Comparison of ENCODE assay signal across 8 cellular contexts in the genomic region with DNA sequence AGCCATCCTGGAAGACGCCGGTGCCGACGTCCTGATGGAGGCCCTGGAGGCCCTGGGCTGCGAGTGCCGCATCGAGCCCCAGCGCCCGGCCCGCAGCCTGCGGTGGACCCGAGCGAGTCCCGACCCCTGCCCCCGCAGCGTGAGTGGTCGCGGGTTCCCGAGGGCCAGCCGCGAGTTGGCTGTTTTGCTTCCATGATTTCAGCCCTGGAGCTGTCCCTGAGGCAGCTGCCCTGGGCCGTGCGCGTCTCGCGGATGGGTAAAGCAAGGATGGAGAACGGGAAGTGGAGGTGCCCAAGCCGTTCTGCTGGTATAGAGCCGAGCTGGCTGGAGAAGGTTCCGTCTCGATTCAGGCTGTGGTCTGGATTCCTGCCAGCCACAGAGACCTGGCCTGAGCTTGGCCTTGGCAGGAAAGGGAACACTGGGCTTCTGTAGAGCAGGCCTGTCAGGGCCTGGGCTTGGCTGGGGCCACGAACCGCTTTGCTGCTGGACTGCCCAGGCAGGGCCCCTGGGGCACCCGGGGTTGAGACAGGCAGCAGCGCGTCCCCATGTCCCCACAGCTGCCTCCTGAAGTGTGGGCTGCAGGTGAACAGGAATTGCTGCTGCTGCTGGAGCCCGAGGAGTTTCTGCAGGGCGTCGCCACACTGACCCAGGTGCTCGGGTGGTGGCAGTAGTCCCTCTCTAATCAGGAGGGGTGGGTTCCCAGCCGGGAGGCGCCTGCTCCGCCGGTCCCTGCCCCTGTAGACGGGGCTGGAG.
A peak's percentile ranks its signal among the peaks of the same experiment; 100 is the strongest.
DNase-seq lines count a peak whose midpoint lies in the region; ATAC-seq and TF ChIP-seq lines count a peak whose summit lies in the region.

No MANE protein-coding gene starts in this region.

- H3K36me3 ChIP-seq in MM.1S (replicated peaks; ENCODE audit: insufficient read depth, low read length) (no peaks in the 10 kb centered on the region), adipocyte (ENCODE audit: control insufficient read depth, insufficient read depth, low read length, severe bottlenecking) (peaks cover 26% of the 10 kb centered on the region), iPS-18a (ENCODE audit: control insufficient read depth, low read depth, low read length) (peaks cover 16% of the 10 kb centered on the region)

- peak overlapping the region; percentile 84 for H3K27ac Mint-ChIP-seq in stimulated activated naive B cell treated with anti-CD40 and anti-IgM and Interleukin-4, amounts not matched to agents 10 μg/mL and 1 μg/mL and 100 μg/mL, for 72 hours

- H3K9ac ChIP-seq in MM.1S (ENCODE audit: low read length) (peak overlapping the region; percentile 98), adipocyte (ENCODE audit: low read length) (peak overlapping the region; percentile 94), iPS-18a (ENCODE audit: low read length) (peak overlapping the region; percentile 86)

- H3K4me1 ChIP-seq in MM.1S (ENCODE audit: low read length) (0 out of 2 replicates have a peak, but pooled peaks cover 3% of the 10 kb centered on the region), adipocyte (ENCODE audit: control insufficient read depth, insufficient read depth, low read length) (peaks cover 27% of the 10 kb centered on the region), iPS-18a (ENCODE audit: control insufficient read depth, low read depth, low read length) (no peaks in the 10 kb centered on the region)

- DNase-seq in GM12864 (ENCODE audit: low read depth) (no peak), MM.1S (no peak), adipocyte (ENCODE audit: low read depth) (peak; percentile 51), NCI-H226 (no peak)
- DNase-seq in stimulated activated naive B cell treated with anti-CD40 and anti-IgM and Interleukin-4, amounts not matched to agents 10 μg/mL and 1 μg/mL and 100 μg/mL, for 72 hours: peak; percentile 29

- peak overlapping the region; percentile 81 for H2AFZ ChIP-seq in MM.1S (ENCODE audit: low read length)

- ATAC-seq in stimulated activated naive B cell treated with anti-CD40 and anti-IgM and Interleukin-4, amounts not matched to agents 10 μg/mL and 1 μg/mL and 100 μg/mL, for 72 hours (replicated peaks): peak in 1 of 2 donors; percentile 7
- ATAC-seq in HG02840 (IDR thresholded peaks at IDR 0.05; ENCODE audit: low FRiP score, unreplicated experiment): no peak
- ATAC-seq in GM21717 (IDR thresholded peaks at IDR 0.05; ENCODE audit: unreplicated experiment): no peak

- no peaks in the 10 kb centered on the region for H3K27me3 ChIP-seq in MM.1S (replicated peaks; ENCODE audit: insufficient read depth, low read length)
- H3K27me3 ChIP-seq in adipocyte (replicated peaks; ENCODE audit: control insufficient read depth, insufficient read depth, low read length): no peaks in the 10 kb centered on the region
- no peaks in the 10 kb centered on the region for H3K27me3 ChIP-seq in iPS-18a (ENCODE audit: control insufficient read depth, insufficient read depth, low read length)

- H3K4me3 ChIP-seq in GM12864 (ENCODE audit: low read depth, low read length) (peak overlapping the region; percentile 72), MM.1S (ENCODE audit: low read length) (peak overlapping the region; percentile 96), adipocyte (ENCODE audit: low read length) (peak overlapping the region; percentile 92), iPS-18a (ENCODE audit: low read length) (peak overlapping the region; percentile 81)

- H3K9me3 Mint-ChIP-seq in stimulated activated naive B cell treated with anti-CD40 and anti-IgM and Interleukin-4, amounts not matched to agents 10 μg/mL and 1 μg/mL and 100 μg/mL, for 72 hours: no peaks in the 10 kb centered on the region

- peaks cover 13% of the 10 kb centered on the region for H3F3A ChIP-seq in MM.1S (ENCODE audit: insufficient read depth, low read length)

- no peaks in the 10 kb centered on the region for H4K20me1 ChIP-seq in MM.1S (ENCODE audit: insufficient read depth, low read length)

- peak overlapping the region; percentile 94 for H3K4me2 ChIP-seq in MM.1S (ENCODE audit: low read depth, low read length)

- peaks cover 23 to 24% of the 10 kb centered on the region in 2 donors for H3K36me3 Mint-ChIP-seq in stimulated activated naive B cell treated with anti-CD40 and anti-IgM and Interleukin-4, amounts not matched to agents 10 μg/mL and 1 μg/mL and 100 μg/mL, for 72 hours

- no peak for TF ChIP-seq CTCF in GM12864 (IDR thresholded peaks at IDR 0.05; ENCODE audit: low read depth, low read length, missing control alignments)
- no peak for TF ChIP-seq CTCF in MM.1S (IDR thresholded peaks at IDR 0.05; ENCODE audit: low read length)

- H3K27ac ChIP-seq in MM.1S (ENCODE audit: low read length) (peak overlapping the region; percentile 90; the same call in 1 of the 2 replicates), iPS-18a (ENCODE audit: low read length) (no peak overlapping the region)

- H3K79me2 ChIP-seq in MM.1S (ENCODE audit: low read length): peaks cover 45% of the 10 kb centered on the region

- no peaks in the 10 kb centered on the region for H3K27me3 Mint-ChIP-seq in stimulated activated naive B cell treated with anti-CD40 and anti-IgM and Interleukin-4, amounts not matched to agents 10 μg/mL and 1 μg/mL and 100 μg/mL, for 72 hours

- H3K4me1 Mint-ChIP-seq in stimulated activated naive B cell treated with anti-CD40 and anti-IgM and Interleukin-4, amounts not matched to agents 10 μg/mL and 1 μg/mL and 100 μg/mL, for 72 hours: peaks cover 20 to 39% of the 10 kb centered on the region in 2 donors

- no peaks in the 10 kb centered on the region for H3K9me3 ChIP-seq in MM.1S (replicated peaks; ENCODE audit: insufficient read depth, low read length)
- H3K9me3 ChIP-seq in adipocyte (ENCODE audit: control insufficient read depth, low read length): no peaks in the 10 kb centered on the region
- no peaks in the 10 kb centered on the region for H3K9me3 ChIP-seq in iPS-18a (ENCODE audit: control insufficient read depth, low read depth, low read length)

- H3K4me3 Mint-ChIP-seq in stimulated activated naive B cell treated with anti-CD40 and anti-IgM and Interleukin-4, amounts not matched to agents 10 μg/mL and 1 μg/mL and 100 μg/mL, for 72 hours: peak overlapping the region; percentile 91 to 99

- H3K9me2 ChIP-seq in MM.1S (replicated peaks; ENCODE audit: insufficient read depth, low read length): no peaks in the 10 kb centered on the region

Comparison
In these comparisons a context has a peak if more than half of its experiments do, and no peak if none do; other contexts are left out.
1. DNase-seq: peak in adipocyte (single experiment) and stimulated activated naive B cell treated with anti-CD40 and anti-IgM and Interleukin-4, amounts not matched to agents 10 μg/mL and 1 μg/mL and 100 μg/mL, for 72 hours (single experiment); none in GM12864 (single experiment), MM.1S (single experiment) and NCI-H226 (single experiment).
2. Peak in every context shown above with its lines, with median percentiles within 50 percentile points of each other: H3K4me3 ChIP-seq and H3K9ac ChIP-seq.